In genomic region chr3:152040319-152040718, GRCh38 we compare ENCODE assay signal across 25 cellular contexts.
DNase-seq lines count a peak whose midpoint lies in the region; ATAC-seq and TF ChIP-seq lines count a peak whose summit lies in the region.
"Had no signal": no experiment of that assay in that cellular context is flagged by ENCODE, and none has a peak within 500 bp of the region (broad histone marks: within the 10 kb centered on the region; RNA-seq: fewer than 3 reads in every experiment).

No MANE protein-coding gene starts in this region.

- H2BK120ac ChIP-seq in mesenchymal stem cell (ENCODE audit: low read depth, low read length) = no peak overlapping the region

- H3K9me2 ChIP-seq in MM.1S (replicated peaks; ENCODE audit: insufficient read depth, low read length) = no peaks in the 10 kb centered on the region

- peak overlapping the region; percentile 53; the same call in 1 of the 2 replicates for H2AFZ ChIP-seq in MM.1S (ENCODE audit: low read length)
- H2AFZ ChIP-seq in mesenchymal stem cell (ENCODE audit: low read depth, low read length) = no peak overlapping the region
- H2AFZ ChIP-seq: parathyroid adenoma had no signal

- 83% methylated on average over 1 of the region's 1 CpG for WGBS in mesenchymal stem cell

- H4K91ac ChIP-seq in mesenchymal stem cell (ENCODE audit: low read length) = no peak overlapping the region

- peak overlapping the region; percentile 41; the same call in 1 of the 2 replicates for H3K4me2 ChIP-seq in MM.1S (ENCODE audit: low read depth, low read length)
- no peak overlapping the region for H3K4me2 ChIP-seq in mesenchymal stem cell (ENCODE audit: low read length, poor library complexity, severe bottlenecking)

- H3K79me2 ChIP-seq in MM.1S (ENCODE audit: low read length) = no peaks in the 10 kb centered on the region
- H3K79me2 ChIP-seq: parathyroid adenoma had no signal

- no peaks in the 10 kb centered on the region for H3K36me3 ChIP-seq in MM.1S (replicated peaks; ENCODE audit: insufficient read depth, low read length)
- no peaks in the 10 kb centered on the region for H3K36me3 ChIP-seq in mesenchymal stem cell (ENCODE audit: control insufficient read depth in 1 of 2, insufficient read depth in 2 of 2, low read depth in 1 of 2, low read length in 2 of 2)
- H3K36me3 ChIP-seq: heart right ventricle, SJSA1 had no signal

- H3K4me1 ChIP-seq in MM.1S (ENCODE audit: low read length) (peaks cover 5% of the 10 kb centered on the region; the same call in 1 of the 2 replicates), mesenchymal stem cell (ENCODE audit: control insufficient read depth, insufficient read depth, low read depth, low read length) (no peaks in the 10 kb centered on the region)
- H3K4me1 ChIP-seq: foreskin keratinocyte, heart right ventricle, parathyroid adenoma, SJSA1 had no signal

- no peak overlapping the region for H4K8ac ChIP-seq in mesenchymal stem cell (ENCODE audit: low read length)

- no peak overlapping the region for H2BK12ac ChIP-seq in mesenchymal stem cell (ENCODE audit: low read length in 2 of 2)

- H3K27me3 ChIP-seq in MM.1S (replicated peaks; ENCODE audit: insufficient read depth, low read length) = no peaks in the 10 kb centered on the region
- no peaks in the 10 kb centered on the region for H3K27me3 ChIP-seq in mesenchymal stem cell (ENCODE audit: control insufficient read depth in 1 of 2, insufficient read depth in 1 of 2, low read length in 2 of 2)
- H3K27me3 ChIP-seq: foreskin keratinocyte, heart right ventricle, SJSA1 had no signal

- H3K9ac ChIP-seq in MM.1S (ENCODE audit: low read length) (no peak overlapping the region), mesenchymal stem cell (ENCODE audit: low read length) (no peak overlapping the region)
- H3K9ac ChIP-seq: parathyroid adenoma had no signal

- no peak overlapping the region for H3K18ac ChIP-seq in mesenchymal stem cell (ENCODE audit: low read depth in 1 of 2, low read length in 2 of 2)

- no peak overlapping the region for H2BK15ac ChIP-seq in mesenchymal stem cell (ENCODE audit: low read depth, poor library complexity, severe bottlenecking)

- no peak overlapping the region for H3K14ac ChIP-seq in mesenchymal stem cell (ENCODE audit: low read length in 2 of 2)

- H3K9me3 ChIP-seq in MM.1S (replicated peaks; ENCODE audit: insufficient read depth, low read length) (no peaks in the 10 kb centered on the region), mesenchymal stem cell (ENCODE audit: control insufficient read depth, low read length) (peaks cover 22% of the 10 kb centered on the region)
- H3K9me3 ChIP-seq: SJSA1 had no signal

- no peaks in the 10 kb centered on the region for H3K79me1 ChIP-seq in mesenchymal stem cell (replicated peaks; ENCODE audit: low read length, poor library complexity, severe bottlenecking)

- peak; percentile 7 for ATAC-seq in GM19328 (IDR thresholded peaks at IDR 0.05; ENCODE audit: unreplicated experiment)
- ATAC-seq in HG02840 (IDR thresholded peaks at IDR 0.05; ENCODE audit: low FRiP score, unreplicated experiment) = peak; percentile 29
- ATAC-seq in activated CD4-positive, CD25-positive, alpha-beta regulatory T cell treated with anti-CD3 and anti-CD28 coated beads, Interleukin-2, amount 50 U/mL, for 24 hours = no peak
- ATAC-seq: effector memory CD8-positive, alpha-beta T cell; esophagus mucosa; foreskin keratinocyte; heart right ventricle had no signal

- DNase-seq in GM12865 (ENCODE audit: low read depth) (peak; percentile 45), MM.1S (no peak), OCI-M1 (lab: John Stamatoyannopoulos, UW) (no peak), mesenchymal stem cell (no peak)
- no peak for DNase-seq in stimulated activated naive CD4-positive, alpha-beta T cell (lab: John Stamatoyannopoulos, UW)
- DNase-seq: activated CD4-positive, alpha-beta memory T cell treated with anti-CD3 and anti-CD28 coated beads for 36 hours; activated CD4-positive, CD25-positive, alpha-beta regulatory T cell treated with anti-CD3 and anti-CD28 coated beads, Interleukin-2, amount 50 U/mL, for 72 hours; activated CD8-positive, alpha-beta memory T cell treated with anti-CD3 and anti-CD28 coated beads, Interleukin-2, amount 50 U/mL, for 48 hours; anterior cingulate cortex; CD4-positive, alpha-beta T cell; effector memory CD8-positive, alpha-beta T cell; foreskin keratinocyte; heart right ventricle; NCI-H2029; NCI-H345; NCI-H748 treated with DMSO at 0.1 percent for 48 hours; RPMI8226; trophoblast cell had no signal

- no peak overlapping the region for H3K4ac ChIP-seq in mesenchymal stem cell (ENCODE audit: low read depth in 1 of 2, low read length in 2 of 2)

- TF ChIP-seq CTCF in GM12865 (IDR thresholded peaks at IDR 0.05; ENCODE audit: insufficient read depth, low read depth, low read length, missing control alignments) = no peak
- TF ChIP-seq CTCF in MM.1S (IDR thresholded peaks at IDR 0.05; ENCODE audit: low read length) = no peak

- no peaks in the 10 kb centered on the region for H3F3A ChIP-seq in MM.1S (ENCODE audit: insufficient read depth, low read length)

- no peak overlapping the region for H3K4me3 ChIP-seq in GM12865 (ENCODE audit: low read depth, low read length)
- no peak overlapping the region for H3K4me3 ChIP-seq in MM.1S (ENCODE audit: low read length)
- H3K4me3 ChIP-seq in mesenchymal stem cell (ENCODE audit: insufficient read depth in 1 of 2, low read depth in 1 of 2, low read length in 2 of 2) = no peak overlapping the region
- H3K4me3 ChIP-seq: coronary artery, heart right ventricle, SJSA1 had no signal

- H3K23ac ChIP-seq in mesenchymal stem cell (ENCODE audit: low read length in 2 of 2) = no peak overlapping the region

- H2BK5ac ChIP-seq in mesenchymal stem cell (ENCODE audit: low read depth, low read length, poor library complexity, severe bottlenecking) = no peak overlapping the region

- H2AK5ac ChIP-seq in mesenchymal stem cell (ENCODE audit: low read length, severe bottlenecking) = no peak overlapping the region

- no peak overlapping the region; the same call in 1 of the 2 replicates for H3K27ac ChIP-seq in MM.1S (ENCODE audit: low read length)
- no peak overlapping the region for H3K27ac ChIP-seq in mesenchymal stem cell (ENCODE audit: low read length, poor library complexity, severe bottlenecking)
- H3K27ac ChIP-seq: coronary artery, foreskin keratinocyte, heart right ventricle, parathyroid adenoma, SJSA1 had no signal

- no peaks in the 10 kb centered on the region for H4K20me1 ChIP-seq in MM.1S (ENCODE audit: insufficient read depth, low read length)

Comparison
In these comparisons a context has a peak if more than half of its experiments do, and no peak if none do; other contexts are left out.
1. ATAC-seq: peak in GM19328 (single experiment) and HG02840 (single experiment); none in activated CD4-positive, CD25-positive, alpha-beta regulatory T cell treated with anti-CD3 and anti-CD28 coated beads, Interleukin-2, amount 50 U/mL, for 24 hours (0 of 2).